ENCODE assay signal across 14 cellular contexts in genomic region chr9:20872340-20872977, GRCh38.
DNase-seq lines count a peak whose midpoint lies in the region; ATAC-seq and TF ChIP-seq lines count a peak whose summit lies in the region.
"Had no signal": no experiment of that assay in that cellular context is flagged by ENCODE, and none has a peak within 500 bp of the region (broad histone marks: within the 10 kb centered on the region; RNA-seq: fewer than 3 reads in every experiment).

No MANE protein-coding gene starts in this region.

- no peaks in the 10 kb centered on the region for H3K27me3 Mint-ChIP-seq in osteocyte (ENCODE audit: unreplicated experiment)
- H3K27me3 Mint-ChIP-seq in immature natural killer cell (ENCODE audit: low read depth in 3 of 3) = peaks cover 0 to 1% (median 1%) of the 10 kb centered on the region in 3 donors
- H3K27me3 Mint-ChIP-seq: activated CD4-positive, alpha-beta T cell treated with anti-CD3 and anti-CD28 coated beads, Interleukin-2, amount 10 ng/mL, durations not matched to agents 24 days and 14 days had no signal

- H3K4me3 ChIP-seq in epithelial cell of esophagus (ENCODE audit: low read length) = no peak overlapping the region
- H3K4me3 ChIP-seq: mucosa of descending colon had no signal

- H3K9me3 Mint-ChIP-seq in osteocyte (ENCODE audit: unreplicated experiment) = no peaks in the 10 kb centered on the region
- no peaks in the 10 kb centered on the region for H3K9me3 Mint-ChIP-seq in immature natural killer cell
- H3K9me3 Mint-ChIP-seq: activated CD4-positive, alpha-beta T cell treated with anti-CD3 and anti-CD28 coated beads, Interleukin-2, amount 10 ng/mL, durations not matched to agents 24 days and 14 days had no signal

- H3K36me3 Mint-ChIP-seq in osteocyte (ENCODE audit: unreplicated experiment) (peaks cover 6% of the 10 kb centered on the region), immature natural killer cell (peaks cover 4 to 23% (median 15%) of the 10 kb centered on the region in 3 donors)

- TF ChIP-seq POLR2A in GM18505 (IDR thresholded peaks at IDR 0.05; ENCODE audit: borderline replicate concordance, extremely low read depth, insufficient read depth, insufficient read length) = no peak

- peak overlapping the region; percentile 59 for H3K27ac Mint-ChIP-seq in osteocyte (ENCODE audit: unreplicated experiment)
- H3K27ac Mint-ChIP-seq in immature natural killer cell = peak overlapping the region in 1 of 6 donors; percentile 7
- H3K27ac Mint-ChIP-seq: activated CD4-positive, alpha-beta T cell treated with anti-CD3 and anti-CD28 coated beads, Interleukin-2, amount 10 ng/mL, durations not matched to agents 24 days and 14 days had no signal

- peaks cover 38% of the 10 kb centered on the region for H3K4me1 Mint-ChIP-seq in osteocyte (ENCODE audit: unreplicated experiment)
- H3K4me1 Mint-ChIP-seq in immature natural killer cell = peaks cover 3 to 8% of the 10 kb centered on the region in 2 donors

- H3K4me3 Mint-ChIP-seq in osteocyte (ENCODE audit: unreplicated experiment) (no peak overlapping the region), immature natural killer cell (no peak overlapping the region)
- H3K4me3 Mint-ChIP-seq: activated CD4-positive, alpha-beta T cell treated with anti-CD3 and anti-CD28 coated beads, Interleukin-2, amount 10 ng/mL, durations not matched to agents 24 days and 14 days had no signal

- peak; percentile 41 for ATAC-seq in GM21529 (IDR thresholded peaks at IDR 0.05; ENCODE audit: unreplicated experiment)
- no peak for ATAC-seq in GM18505 (IDR thresholded peaks at IDR 0.05; ENCODE audit: unreplicated experiment)
- ATAC-seq: esophagus mucosa, mucosa of descending colon, Panc1 had no signal

- TF ChIP-seq CTCF in epithelial cell of esophagus (IDR thresholded peaks at IDR 0.05; ENCODE audit: insufficient read depth, low read depth, low read length, missing control alignments) = no peak
- no peak for TF ChIP-seq CTCF in osteocyte (IDR thresholded peaks at IDR 0.05)

- DNase-seq in OCI-M1 (lab: John Stamatoyannopoulos, UW) (peak; percentile 5), epithelial cell of esophagus (ENCODE audit: low read depth) (peak; percentile 22), osteocyte (ENCODE audit: extremely low spot score, unreplicated experiment) (no peak), immature natural killer cell (no peak), GOT3 (lab: John Stamatoyannopoulos, UW) (no peak)
- DNase-seq in activated CD4-positive, CD25-positive, alpha-beta regulatory T cell (lab: John Stamatoyannopoulos, UW) = no peak
- DNase-seq: activated CD4-positive, alpha-beta T cell treated with anti-CD3 and anti-CD28 coated beads, Interleukin-2, amount 10 ng/mL, durations not matched to agents 24 days and 14 days; activated naive CD4-positive, alpha-beta T cell treated with anti-CD3 and anti-CD28 coated beads, Interleukin-2, amount 50 U/mL, for 16 hours; mucosa of descending colon; substantia nigra had no signal

Comparison
In these comparisons a context has a peak if more than half of its experiments do, and no peak if none do; other contexts are left out.
1. DNase-seq: peak in OCI-M1 (single experiment) and epithelial cell of esophagus (single experiment); none in osteocyte (single experiment), activated CD4-positive, CD25-positive, alpha-beta regulatory T cell (0 of 4), immature natural killer cell (0 of 3) and GOT3 (single experiment).